In the genomic region with DNA sequence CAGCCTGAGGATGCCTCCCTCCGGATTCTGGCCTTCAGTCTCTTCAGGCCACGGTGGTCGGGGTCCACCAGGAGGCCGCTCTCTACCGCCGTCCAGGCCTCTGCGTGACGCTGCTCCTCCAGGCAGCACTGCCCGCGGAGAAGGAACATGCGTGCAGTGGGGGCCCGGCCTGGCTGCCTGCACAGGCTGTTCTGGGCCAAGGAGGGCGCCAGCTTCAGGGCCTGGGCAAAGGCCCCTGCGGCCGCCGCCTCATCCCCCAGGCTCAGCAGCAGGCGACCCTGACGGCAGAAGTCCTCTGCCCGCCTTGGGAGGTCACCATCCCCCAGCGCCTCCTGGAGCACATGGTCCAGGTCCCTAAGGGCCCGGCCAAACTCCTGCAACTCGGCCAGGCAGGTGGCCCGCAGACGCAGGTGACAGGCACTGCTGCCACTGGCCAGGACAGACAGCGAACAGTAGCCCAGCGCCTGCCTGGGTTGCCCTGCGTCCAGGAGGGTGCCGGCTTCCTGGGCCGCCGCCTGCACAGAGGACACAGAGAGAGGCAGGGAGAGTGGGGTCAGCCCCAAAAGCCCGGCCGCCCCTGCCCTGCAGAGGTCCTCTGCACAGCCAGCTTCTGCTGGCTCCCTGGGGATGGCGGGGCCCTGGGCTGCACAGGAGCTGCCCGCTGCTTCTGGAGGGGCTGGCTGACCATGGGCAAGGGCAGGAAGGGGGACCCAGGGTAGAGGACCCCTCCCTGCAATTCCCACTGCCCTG, we compare ENCODE assay signal across 1 cellular context.
A peak's percentile ranks its signal among the peaks of the same experiment; 100 is the strongest.
TF ChIP-seq lines count a peak whose summit lies in the region.

No MANE protein-coding gene starts in this region.

TF ChIP-seq in HepG2, 621 proteins besides CTCF, POLR2A, EP300 and RAD21:
- peak; percentile 23; the same call in 1 of the 2 replicates for TF ChIP-seq ZFX (CRISPR knock-in tag; IDR thresholded peaks at IDR 0.05; ENCODE audit: low read depth)
- TF ChIP-seq ZSCAN25 (CRISPR knock-in tag; IDR thresholded peaks at IDR 0.05), result 0 out of 2 replicates have a peak, but pooled peaks have one; percentile 23
- TF ChIP-seq, protein P1, sequence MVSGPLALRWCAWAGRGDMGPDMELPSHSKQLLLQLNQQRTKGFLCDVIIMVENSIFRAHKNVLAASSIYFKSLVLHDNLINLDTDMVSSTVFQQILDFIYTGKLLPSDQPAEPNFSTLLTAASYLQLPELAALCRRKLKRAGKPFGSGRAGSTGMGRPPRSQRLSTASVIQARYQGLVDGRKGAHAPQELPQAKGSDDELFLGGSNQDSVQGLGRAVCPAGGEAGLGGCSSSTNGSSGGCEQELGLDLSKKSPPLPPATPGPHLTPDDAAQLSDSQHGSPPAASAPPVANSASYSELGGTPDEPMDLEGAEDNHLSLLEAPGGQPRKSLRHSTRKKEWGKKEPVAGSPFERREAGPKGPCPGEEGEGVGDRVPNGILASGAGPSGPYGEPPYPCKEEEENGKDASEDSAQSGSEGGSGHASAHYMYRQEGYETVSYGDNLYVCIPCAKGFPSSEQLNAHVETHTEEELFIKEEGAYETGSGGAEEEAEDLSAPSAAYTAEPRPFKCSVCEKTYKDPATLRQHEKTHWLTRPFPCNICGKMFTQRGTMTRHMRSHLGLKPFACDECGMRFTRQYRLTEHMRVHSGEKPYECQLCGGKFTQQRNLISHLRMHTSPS (CRISPR knock-in tag; IDR thresholded peaks at IDR 0.05; ENCODE audit: low read depth), result 0 out of 2 replicates have a peak, but pooled peaks have one; percentile 27
- TF ChIP-seq AKAP8 (CRISPR knock-in tag; IDR thresholded peaks at IDR 0.05), result 0 out of 2 replicates have a peak, but pooled peaks have one; percentile 32
- 0 out of 2 replicates have a peak, but pooled peaks have one; percentile 30 for TF ChIP-seq ZNF552 (CRISPR knock-in tag; IDR thresholded peaks at IDR 0.05; ENCODE audit: borderline replicate concordance)
- TF ChIP-seq, protein P2, sequence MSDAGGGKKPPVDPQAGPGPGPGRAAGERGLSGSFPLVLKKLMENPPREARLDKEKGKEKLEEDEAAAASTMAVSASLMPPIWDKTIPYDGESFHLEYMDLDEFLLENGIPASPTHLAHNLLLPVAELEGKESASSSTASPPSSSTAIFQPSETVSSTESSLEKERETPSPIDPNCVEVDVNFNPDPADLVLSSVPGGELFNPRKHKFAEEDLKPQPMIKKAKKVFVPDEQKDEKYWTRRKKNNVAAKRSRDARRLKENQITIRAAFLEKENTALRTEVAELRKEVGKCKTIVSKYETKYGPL (CRISPR knock-in tag; IDR thresholded peaks at IDR 0.05), result no peak
- TF ChIP-seq ZNF296 (CRISPR knock-in tag; conservative IDR thresholded peaks at IDR 0.05), result 0 out of 2 replicates have a peak, but pooled peaks have one; percentile 56
- TF ChIP-seq, protein P3, sequence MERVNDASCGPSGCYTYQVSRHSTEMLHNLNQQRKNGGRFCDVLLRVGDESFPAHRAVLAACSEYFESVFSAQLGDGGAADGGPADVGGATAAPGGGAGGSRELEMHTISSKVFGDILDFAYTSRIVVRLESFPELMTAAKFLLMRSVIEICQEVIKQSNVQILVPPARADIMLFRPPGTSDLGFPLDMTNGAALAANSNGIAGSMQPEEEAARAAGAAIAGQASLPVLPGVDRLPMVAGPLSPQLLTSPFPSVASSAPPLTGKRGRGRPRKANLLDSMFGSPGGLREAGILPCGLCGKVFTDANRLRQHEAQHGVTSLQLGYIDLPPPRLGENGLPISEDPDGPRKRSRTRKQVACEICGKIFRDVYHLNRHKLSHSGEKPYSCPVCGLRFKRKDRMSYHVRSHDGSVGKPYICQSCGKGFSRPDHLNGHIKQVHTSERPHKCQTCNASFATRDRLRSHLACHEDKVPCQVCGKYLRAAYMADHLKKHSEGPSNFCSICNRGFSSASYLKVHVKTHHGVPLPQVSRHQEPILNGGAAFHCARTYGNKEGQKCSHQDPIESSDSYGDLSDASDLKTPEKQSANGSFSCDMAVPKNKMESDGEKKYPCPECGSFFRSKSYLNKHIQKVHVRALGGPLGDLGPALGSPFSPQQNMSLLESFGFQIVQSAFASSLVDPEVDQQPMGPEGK (CRISPR knock-in tag; IDR thresholded peaks at IDR 0.05), result peak; percentile 32; the same call in 1 of the 2 replicates
- TF ChIP-seq, protein P4, sequence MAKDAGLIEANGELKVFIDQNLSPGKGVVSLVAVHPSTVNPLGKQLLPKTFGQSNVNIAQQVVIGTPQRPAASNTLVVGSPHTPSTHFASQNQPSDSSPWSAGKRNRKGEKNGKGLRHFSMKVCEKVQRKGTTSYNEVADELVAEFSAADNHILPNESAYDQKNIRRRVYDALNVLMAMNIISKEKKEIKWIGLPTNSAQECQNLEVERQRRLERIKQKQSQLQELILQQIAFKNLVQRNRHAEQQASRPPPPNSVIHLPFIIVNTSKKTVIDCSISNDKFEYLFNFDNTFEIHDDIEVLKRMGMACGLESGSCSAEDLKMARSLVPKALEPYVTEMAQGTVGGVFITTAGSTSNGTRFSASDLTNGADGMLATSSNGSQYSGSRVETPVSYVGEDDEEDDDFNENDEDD (CRISPR knock-in tag; IDR thresholded peaks at IDR 0.05; ENCODE audit: borderline replicate concordance), result 0 out of 2 replicates have a peak, but pooled peaks have one; percentile 11
- TF ChIP-seq NFYB (CRISPR knock-in tag; IDR thresholded peaks at IDR 0.05), result no peak
- TF ChIP-seq KDM2A (CRISPR knock-in tag; IDR thresholded peaks at IDR 0.05; ENCODE audit: borderline replicate concordance, low read depth), result peak; percentile 10; the same call in 1 of the 2 replicates
- TF ChIP-seq, protein P5, sequence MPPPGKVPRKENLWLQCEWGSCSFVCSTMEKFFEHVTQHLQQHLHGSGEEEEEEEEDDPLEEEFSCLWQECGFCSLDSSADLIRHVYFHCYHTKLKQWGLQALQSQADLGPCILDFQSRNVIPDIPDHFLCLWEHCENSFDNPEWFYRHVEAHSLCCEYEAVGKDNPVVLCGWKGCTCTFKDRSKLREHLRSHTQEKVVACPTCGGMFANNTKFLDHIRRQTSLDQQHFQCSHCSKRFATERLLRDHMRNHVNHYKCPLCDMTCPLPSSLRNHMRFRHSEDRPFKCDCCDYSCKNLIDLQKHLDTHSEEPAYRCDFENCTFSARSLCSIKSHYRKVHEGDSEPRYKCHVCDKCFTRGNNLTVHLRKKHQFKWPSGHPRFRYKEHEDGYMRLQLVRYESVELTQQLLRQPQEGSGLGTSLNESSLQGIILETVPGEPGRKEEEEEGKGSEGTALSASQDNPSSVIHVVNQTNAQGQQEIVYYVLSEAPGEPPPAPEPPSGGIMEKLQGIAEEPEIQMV (CRISPR knock-in tag; IDR thresholded peaks at IDR 0.05; ENCODE audit: low read depth), result no peak
- peak; percentile 60 for TF ChIP-seq AGO2 (optimal IDR thresholded peaks at IDR 0.05; ENCODE audit: low read depth, low read length)
- TF ChIP-seq MXI1 (IDR thresholded peaks at IDR 0.05; ENCODE audit: borderline replicate concordance, low read depth, low read length), result 0 out of 3 replicates have a peak, but pooled peaks have one; percentile 9
- peak; percentile 41; the same call in 1 of the 2 replicates for TF ChIP-seq HNRNPL (IDR thresholded peaks at IDR 0.05; ENCODE audit: low read depth, low read length)
- peak; percentile 90 for TF ChIP-seq ZBTB38 (CRISPR knock-in tag; IDR thresholded peaks at IDR 0.05)
- TF ChIP-seq MIER3 (CRISPR knock-in tag; IDR thresholded peaks at IDR 0.05; ENCODE audit: borderline replicate concordance), result no peak
- TF ChIP-seq RBFOX2 (IDR thresholded peaks at IDR 0.05; ENCODE audit: low read depth, low read length), result peak; percentile 47
- TF ChIP-seq ZNF577 (CRISPR knock-in tag; IDR thresholded peaks at IDR 0.05; ENCODE audit: borderline replicate concordance, low read depth), result no peak
- TF ChIP-seq, protein P6, sequence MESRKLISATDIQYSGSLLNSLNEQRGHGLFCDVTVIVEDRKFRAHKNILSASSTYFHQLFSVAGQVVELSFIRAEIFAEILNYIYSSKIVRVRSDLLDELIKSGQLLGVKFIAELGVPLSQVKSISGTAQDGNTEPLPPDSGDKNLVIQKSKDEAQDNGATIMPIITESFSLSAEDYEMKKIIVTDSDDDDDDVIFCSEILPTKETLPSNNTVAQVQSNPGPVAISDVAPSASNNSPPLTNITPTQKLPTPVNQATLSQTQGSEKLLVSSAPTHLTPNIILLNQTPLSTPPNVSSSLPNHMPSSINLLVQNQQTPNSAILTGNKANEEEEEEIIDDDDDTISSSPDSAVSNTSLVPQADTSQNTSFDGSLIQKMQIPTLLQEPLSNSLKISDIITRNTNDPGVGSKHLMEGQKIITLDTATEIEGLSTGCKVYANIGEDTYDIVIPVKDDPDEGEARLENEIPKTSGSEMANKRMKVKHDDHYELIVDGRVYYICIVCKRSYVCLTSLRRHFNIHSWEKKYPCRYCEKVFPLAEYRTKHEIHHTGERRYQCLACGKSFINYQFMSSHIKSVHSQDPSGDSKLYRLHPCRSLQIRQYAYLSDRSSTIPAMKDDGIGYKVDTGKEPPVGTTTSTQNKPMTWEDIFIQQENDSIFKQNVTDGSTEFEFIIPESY (CRISPR knock-in tag; IDR thresholded peaks at IDR 0.05), result peak; percentile 84
- TF ChIP-seq ZNF253 (CRISPR knock-in tag; IDR thresholded peaks at IDR 0.05; ENCODE audit: borderline replicate concordance), result no peak
- TF ChIP-seq ZNF768 (CRISPR knock-in tag; IDR thresholded peaks at IDR 0.05), result 0 out of 2 replicates have a peak, but pooled peaks have one; percentile 5
- 0 out of 2 replicates have a peak, but pooled peaks have one; percentile 31 for TF ChIP-seq ZNF790 (CRISPR knock-in tag; IDR thresholded peaks at IDR 0.05; ENCODE audit: borderline replicate concordance)
